In the genomic region with DNA sequence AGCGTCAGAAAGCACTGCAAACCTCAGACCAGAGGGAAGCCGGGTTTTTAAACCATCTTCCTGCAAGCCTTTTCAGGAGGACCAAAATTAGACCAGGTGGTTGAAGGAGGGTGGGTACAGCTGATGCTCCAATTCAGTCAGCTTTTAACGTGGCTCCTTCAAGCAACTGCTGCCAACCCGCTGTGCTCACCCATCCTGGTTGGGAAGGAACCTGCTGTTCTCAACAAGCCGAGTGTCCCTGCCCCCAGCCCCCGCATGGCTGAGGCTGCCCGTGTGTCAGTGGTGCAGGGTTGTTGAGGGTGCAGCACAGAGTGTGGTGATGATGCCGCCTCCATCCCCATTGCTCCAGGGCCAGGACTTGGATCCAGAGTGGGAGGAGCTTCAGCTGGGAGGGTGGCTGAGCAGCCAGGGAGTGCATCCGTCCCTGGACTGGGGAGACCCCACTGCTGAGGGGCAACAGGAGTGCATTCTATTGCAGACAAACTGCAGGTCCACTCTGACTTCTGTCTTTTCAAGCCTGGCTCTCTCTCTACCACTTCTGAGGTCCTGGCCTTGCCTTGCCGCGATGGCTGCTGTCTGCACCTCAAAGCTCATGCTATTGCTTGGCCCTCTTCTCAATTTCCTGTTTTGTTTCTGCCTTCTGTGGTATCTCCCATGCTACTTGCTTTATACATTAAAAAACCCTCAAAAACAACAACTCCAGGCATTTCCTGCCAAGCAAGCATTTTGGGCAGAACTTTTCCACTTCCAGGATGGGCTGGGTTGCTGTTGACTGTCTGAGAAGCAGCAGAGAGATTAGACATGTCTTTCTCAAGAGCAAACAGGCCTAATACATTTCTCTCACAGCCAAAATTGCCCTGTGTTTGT, we compare ENCODE assay signal across 15 cellular contexts.
A peak's percentile ranks its signal among the peaks of the same experiment; 100 is the strongest.
DNase-seq lines count a peak whose midpoint lies in the region; ATAC-seq and TF ChIP-seq lines count a peak whose summit lies in the region.
"Had no signal": no experiment of that assay in that cellular context is flagged by ENCODE, and none has a peak within 500 bp of the region (broad histone marks: within the 10 kb centered on the region; RNA-seq: fewer than 3 reads in every experiment).

No MANE protein-coding gene starts in this region.

- peak; percentile 43 to 69 (median 65) for DNase-seq in CD4-positive, alpha-beta memory T cell
- DNase-seq in naive thymus-derived CD8-positive, alpha-beta T cell = peak in 8 of 10 donors; percentile 27 to 73 (median 48)
- DNase-seq in breast epithelium (ENCODE audit: low spot score in 2 of 2) = no peak
- DNase-seq in NCI-H1105 treated with DMSO at 0.1 percent for 48 hours (lab: John Stamatoyannopoulos, UW) = no peak
- DNase-seq: amniotic stem cell; BE2C; glutamatergic neuron; NCI-H1930; RPMI8226; stimulated activated CD4-positive, alpha-beta T cell treated with anti-CD3 and anti-CD28 coated beads, Interleukin-12 subunit alpha, Interleukin-12 subunit beta, amount 100 ng/mL, for 4 hours; substantia nigra had no signal

- peaks cover 6 to 12% of the 10 kb centered on the region in 2 donors for H3K36me3 Mint-ChIP-seq in CD4-positive, alpha-beta memory T cell
- H3K36me3 Mint-ChIP-seq in activated naive CD4-positive, alpha-beta T cell treated with anti-CD3 and anti-CD28 coated beads, Interleukin-2, amount 50 U/mL, for 24 hours = peaks cover 2% of the 10 kb centered on the region
- H3K36me3 Mint-ChIP-seq in naive thymus-derived CD8-positive, alpha-beta T cell = peaks cover 0 to 15% (median 14%) of the 10 kb centered on the region in 3 donors

- H3K27ac ChIP-seq in CD4-positive, alpha-beta memory T cell (ENCODE audit: low read depth, low read length) = peak overlapping the region; percentile 24
- peak overlapping the region; percentile 42 for H3K27ac ChIP-seq in KOPT-K1 (ENCODE audit: low read depth, low read length, poor library complexity, severe bottlenecking)
- no peak overlapping the region for H3K27ac ChIP-seq in breast epithelium

- peak overlapping the region; percentile 59 to 86 (median 70) for H3K4me3 Mint-ChIP-seq in CD4-positive, alpha-beta memory T cell
- peak overlapping the region; percentile 73 for H3K4me3 Mint-ChIP-seq in activated naive CD4-positive, alpha-beta T cell treated with anti-CD3 and anti-CD28 coated beads, Interleukin-2, amount 50 U/mL, for 24 hours
- peak overlapping the region; percentile 33 to 87 (median 71) for H3K4me3 Mint-ChIP-seq in naive thymus-derived CD8-positive, alpha-beta T cell

- no peaks in the 10 kb centered on the region for H3K27me3 ChIP-seq in CD4-positive, alpha-beta memory T cell (ENCODE audit: insufficient read depth, low read length)
- H3K27me3 ChIP-seq in breast epithelium = peaks cover 0 to 5% of the 10 kb centered on the region in 2 donors

- peak; percentile 79 to 83 for ATAC-seq in naive thymus-derived CD8-positive, alpha-beta T cell
- no peak for ATAC-seq in HG03025 (IDR thresholded peaks at IDR 0.05; ENCODE audit: low FRiP score, unreplicated experiment)
- ATAC-seq: GM12878 had no signal

- no peaks in the 10 kb centered on the region for H3K36me3 ChIP-seq in CD4-positive, alpha-beta memory T cell (ENCODE audit: insufficient read depth, low read length)
- H3K36me3 ChIP-seq in KOPT-K1 (ENCODE audit: insufficient read depth, low read length) (no peaks in the 10 kb centered on the region), breast epithelium (no peaks in the 10 kb centered on the region)
- H3K36me3 ChIP-seq: BE2C had no signal

- peaks cover 23 to 56% (median 38%) of the 10 kb centered on the region in 4 donors for H3K4me1 Mint-ChIP-seq in CD4-positive, alpha-beta memory T cell
- peaks cover 50% of the 10 kb centered on the region for H3K4me1 Mint-ChIP-seq in activated naive CD4-positive, alpha-beta T cell treated with anti-CD3 and anti-CD28 coated beads, Interleukin-2, amount 50 U/mL, for 24 hours
- peaks cover 15 to 48% (median 39%) of the 10 kb centered on the region in 4 donors for H3K4me1 Mint-ChIP-seq in naive thymus-derived CD8-positive, alpha-beta T cell

- no peaks in the 10 kb centered on the region for H3K27me3 Mint-ChIP-seq in CD4-positive, alpha-beta memory T cell
- H3K27me3 Mint-ChIP-seq in activated naive CD4-positive, alpha-beta T cell treated with anti-CD3 and anti-CD28 coated beads, Interleukin-2, amount 50 U/mL, for 24 hours = no peaks in the 10 kb centered on the region
- H3K27me3 Mint-ChIP-seq in naive thymus-derived CD8-positive, alpha-beta T cell = no peaks in the 10 kb centered on the region

- no peak for TF ChIP-seq POLR2A in breast epithelium (IDR thresholded peaks at IDR 0.05)

- H3K27ac Mint-ChIP-seq in CD4-positive, alpha-beta memory T cell = peak overlapping the region; percentile 72 to 94 (median 89)
- H3K27ac Mint-ChIP-seq in activated naive CD4-positive, alpha-beta T cell treated with anti-CD3 and anti-CD28 coated beads, Interleukin-2, amount 50 U/mL, for 24 hours = peak overlapping the region; percentile 85
- peak overlapping the region; percentile 26 to 98 (median 93) for H3K27ac Mint-ChIP-seq in naive thymus-derived CD8-positive, alpha-beta T cell

- peak overlapping the region in 1 of 2 donors; percentile 2 for H3K4me3 ChIP-seq in CD4-positive, alpha-beta memory T cell (ENCODE audit: low read length in 2 of 2)
- H3K4me3 ChIP-seq in breast epithelium = no peak overlapping the region
- H3K4me3 ChIP-seq: GM12878 had no signal

- H3K9me3 Mint-ChIP-seq in CD4-positive, alpha-beta memory T cell = peaks cover 0 to 30% (median 24%) of the 10 kb centered on the region in 8 donors
- no peaks in the 10 kb centered on the region for H3K9me3 Mint-ChIP-seq in activated naive CD4-positive, alpha-beta T cell treated with anti-CD3 and anti-CD28 coated beads, Interleukin-2, amount 50 U/mL, for 24 hours
- peaks cover 0 to 26% (median 16%) of the 10 kb centered on the region in 9 donors for H3K9me3 Mint-ChIP-seq in naive thymus-derived CD8-positive, alpha-beta T cell

- CTCF ChIA-PET in CD4-positive, alpha-beta memory T cell (lab: Charles Lee; ENCODE audit: partially characterized antibody) = interaction anchor here (1.0 to 2.1 kb wide), 7 partner anchors 14 to 51 kb away, joined by 3 to 10 read pairs (median 5); no protein-coding TSS in a partner anchor

- no peak for TF ChIP-seq CTCF in breast epithelium (IDR thresholded peaks at IDR 0.05)

- intact Hi-C loops in CD4-positive, alpha-beta memory T cell (cut with micrococcal nuclease) = loop anchor here (2.0 to 5.0 kb wide), 4 partner anchors 19 to 156 kb away; no protein-coding TSS in a partner anchor
- intact Hi-C loops in breast epithelium (cut with DNase I; ENCODE audit: low total_unique reads) = no loop called here

- POLR2A ChIA-PET in CD4-positive, alpha-beta memory T cell (lab: Charles Lee; ENCODE audit: partially characterized antibody) = interaction anchor here (0.7 to 3.5 kb wide), 25 partner anchors 9 to 1351 kb away, joined by 3 to 57 read pairs (median 6); a partner anchor contains a TSS
- POLR2A ChIA-PET in naive thymus-derived CD8-positive, alpha-beta T cell (lab: Charles Lee) = interaction anchor here (0.6 to 3.6 kb wide), 22 partner anchors 9 to 408 kb away, joined by 3 to 31 read pairs (median 4); no protein-coding TSS in a partner anchor

- H3K4me1 ChIP-seq in CD4-positive, alpha-beta memory T cell (ENCODE audit: insufficient read depth, low read length) = peaks cover 38% of the 10 kb centered on the region
- H3K4me1 ChIP-seq in breast epithelium = no peaks in the 10 kb centered on the region
- H3K4me1 ChIP-seq: BE2C had no signal

- H3K9me3 ChIP-seq in CD4-positive, alpha-beta memory T cell (ENCODE audit: control insufficient read depth in 1 of 2, low read length in 2 of 2) = peaks cover 5 to 7% of the 10 kb centered on the region in 2 donors
- peaks cover 11% of the 10 kb centered on the region for H3K9me3 ChIP-seq in KOPT-K1 (ENCODE audit: insufficient read depth, low read length, poor library complexity, severe bottlenecking)
- H3K9me3 ChIP-seq in breast epithelium = peaks cover 16 to 26% of the 10 kb centered on the region in 2 donors
- H3K9me3 ChIP-seq: BE2C had no signal

Comparison
In these comparisons a context has a peak if more than half of its experiments do, and no peak if none do; other contexts are left out.
1. DNase-seq: peak in CD4-positive, alpha-beta memory T cell (5 of 5) and naive thymus-derived CD8-positive, alpha-beta T cell (8 of 10); none in breast epithelium (0 of 2) and NCI-H1105 treated with DMSO at 0.1 percent for 48 hours (single experiment).
2. H3K27ac ChIP-seq: peak in CD4-positive, alpha-beta memory T cell (single experiment) and KOPT-K1 (single experiment); none in breast epithelium (0 of 2).
3. Peak in every context shown above with its lines, with median percentiles within 50 percentile points of each other: H3K27ac Mint-ChIP-seq and H3K4me3 Mint-ChIP-seq.